ENCODE assay signal across 31 cellular contexts in the genomic region with DNA sequence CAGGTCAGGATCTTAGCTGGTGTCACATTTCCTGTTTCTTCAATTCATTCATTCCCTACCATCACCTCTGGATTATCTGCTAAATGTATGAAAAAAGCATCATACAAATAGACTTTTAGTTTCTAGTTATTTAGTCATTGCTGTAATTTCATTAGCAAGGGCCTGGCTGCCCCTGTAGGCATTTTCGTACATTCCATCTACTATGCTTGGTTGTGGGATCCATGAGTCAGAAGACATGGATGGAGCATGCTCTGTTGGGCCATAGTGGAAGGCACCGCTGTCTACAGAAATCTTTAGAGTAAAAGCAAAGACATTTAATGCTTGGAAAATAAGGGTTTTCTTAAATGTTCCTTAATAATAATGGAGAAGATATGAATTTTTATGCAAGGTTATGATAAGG.
"Had no signal": no experiment of that assay in that cellular context is flagged by ENCODE, and none has a peak within 500 bp of the region (broad histone marks: within the 10 kb centered on the region; RNA-seq: fewer than 3 reads in every experiment).

No MANE protein-coding gene starts in this region.

- DNase-seq: Karpas-422, KG1, MG63, MV-4-11, NCI-H1048, NCI-H1092, NCI-H1092 treated with DMSO at 0.1 percent for 48 hours, NCI-H1417 treated with DMSO at 0.1 percent for 48 hours, NCI-H1436, NCI-H1436 treated with DMSO at 0.1 percent for 48 hours, NCI-H146, NCI-H1694, NCI-H1694 treated with DMSO at 0.1 percent for 48 hours, NCI-H187, NCI-H187 treated with DMSO at 0.1 percent for 48 hours, NCI-H1930, NCI-H2029, NCI-H2029 treated with DMSO at 0.1 percent for 48 hours, NCI-H2081, NCI-H2081 treated with DMSO at 0.1 percent for 48 hours, NCI-H2107, NCI-H2171, NCI-H2171 treated with DMSO at 0.1 percent for 48 hours, NCI-H2227 treated with DMSO at 0.1 percent for 48 hours, NCI-H226, NCI-H345, NCI-H446, NCI-H446 treated with DMSO at 0.1 percent for 48 hours, NCI-H510A, NCI-H510A treated with DMSO at 0.1 percent for 48 hours, NCI-H524 had no signal

- H3K27me3 ChIP-seq: MG63 had no signal

- H3K36me3 ChIP-seq: MG63 had no signal

- H3K4me3 ChIP-seq: MG63 had no signal

- H3K9me3 ChIP-seq: MG63 had no signal
